In the genomic region with DNA sequence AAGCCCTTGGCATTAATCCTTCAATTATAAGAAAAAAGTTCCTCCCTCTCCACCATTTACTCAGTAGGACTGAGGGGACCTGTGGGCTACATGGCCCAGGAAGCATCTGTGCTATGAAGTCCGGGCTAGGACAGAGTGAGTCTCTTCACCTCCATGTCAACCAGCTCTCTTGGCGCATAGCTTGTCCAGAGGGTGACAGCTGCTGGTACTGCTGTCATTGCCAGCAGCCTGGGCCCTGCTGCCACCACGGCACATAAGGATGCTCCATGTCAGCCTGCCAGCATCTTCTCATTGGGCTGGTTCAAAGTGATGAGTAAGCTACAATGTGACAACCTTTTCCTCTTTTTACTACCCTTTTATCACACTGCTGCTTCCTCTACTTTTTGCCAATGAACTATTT, we compare ENCODE assay signal across 19 cellular contexts.
A peak's percentile ranks its signal among the peaks of the same experiment; 100 is the strongest.
DNase-seq lines count a peak whose midpoint lies in the region; ATAC-seq and TF ChIP-seq lines count a peak whose summit lies in the region.
"Had no signal": no experiment of that assay in that cellular context is flagged by ENCODE, and none has a peak within 500 bp of the region (broad histone marks: within the 10 kb centered on the region; RNA-seq: fewer than 3 reads in every experiment).

No MANE protein-coding gene starts in this region.

- no peak overlapping the region for H3K27ac Mint-ChIP-seq in activated CD4-positive, alpha-beta T cell treated with anti-CD3 and anti-CD28 coated beads, Interleukin-2, amount 10 ng/mL, durations not matched to agents 24 days and 14 days
- no peak overlapping the region for H3K27ac Mint-ChIP-seq in chondrocyte (ENCODE audit: unreplicated experiment)
- H3K27ac Mint-ChIP-seq in CD8-positive, alpha-beta T cell: no peak overlapping the region
- H3K27ac Mint-ChIP-seq: CD4-positive, alpha-beta memory T cell; HFFc6 had no signal

- no peaks in the 10 kb centered on the region for H3K4me1 ChIP-seq in CD8-positive, alpha-beta T cell (ENCODE audit: insufficient read depth, low read length)
- H3K4me1 ChIP-seq: A549, Caco-2, HAP-1 had no signal

- H3K4me1 Mint-ChIP-seq in activated CD4-positive, alpha-beta T cell treated with anti-CD3 and anti-CD28 coated beads, Interleukin-2, amount 10 ng/mL, durations not matched to agents 24 days and 14 days: peaks cover 7% of the 10 kb centered on the region
- peaks cover 4% of the 10 kb centered on the region for H3K4me1 Mint-ChIP-seq in chondrocyte (ENCODE audit: low read depth)
- H3K4me1 Mint-ChIP-seq in CD8-positive, alpha-beta T cell (ENCODE audit: low read depth): no peaks in the 10 kb centered on the region
- H3K4me1 Mint-ChIP-seq: CD4-positive, alpha-beta memory T cell had no signal

- peaks cover 10% of the 10 kb centered on the region for H3K27me3 Mint-ChIP-seq in activated CD4-positive, alpha-beta T cell treated with anti-CD3 and anti-CD28 coated beads, Interleukin-2, amount 10 ng/mL, durations not matched to agents 24 days and 14 days
- H3K27me3 Mint-ChIP-seq in chondrocyte (ENCODE audit: low read depth): no peaks in the 10 kb centered on the region
- peaks cover 4% of the 10 kb centered on the region for H3K27me3 Mint-ChIP-seq in CD8-positive, alpha-beta T cell (ENCODE audit: low read depth)

- no peak overlapping the region for H3K4me3 ChIP-seq in CD8-positive, alpha-beta T cell (ENCODE audit: low read depth, low read length)
- H3K4me3 ChIP-seq: A549, HAP-1 had no signal

- no peak overlapping the region for H3K4me3 Mint-ChIP-seq in activated CD4-positive, alpha-beta T cell treated with anti-CD3 and anti-CD28 coated beads, Interleukin-2, amount 10 ng/mL, durations not matched to agents 24 days and 14 days
- no peak overlapping the region for H3K4me3 Mint-ChIP-seq in chondrocyte (ENCODE audit: unreplicated experiment)
- no peak overlapping the region for H3K4me3 Mint-ChIP-seq in CD8-positive, alpha-beta T cell
- H3K4me3 Mint-ChIP-seq: CD4-positive, alpha-beta memory T cell; HFFc6 had no signal

- TF ChIP-seq CTCF in chondrocyte (IDR thresholded peaks at IDR 0.05): no peak
- no peak for TF ChIP-seq CTCF in CD8-positive, alpha-beta T cell (IDR thresholded peaks at IDR 0.05)

- no peaks in the 10 kb centered on the region for H3K36me3 ChIP-seq in CD8-positive, alpha-beta T cell (ENCODE audit: insufficient read depth, low read length)
- H3K36me3 ChIP-seq: HAP-1 had no signal

- CTCF ChIA-PET in CD8-positive, alpha-beta T cell (lab: Charles Lee): no interaction called here

- H3K9me3 Mint-ChIP-seq in activated CD4-positive, alpha-beta T cell treated with anti-CD3 and anti-CD28 coated beads, Interleukin-2, amount 10 ng/mL, durations not matched to agents 24 days and 14 days: no peaks in the 10 kb centered on the region
- H3K9me3 Mint-ChIP-seq in chondrocyte (ENCODE audit: low read depth): no peaks in the 10 kb centered on the region
- no peaks in the 10 kb centered on the region for H3K9me3 Mint-ChIP-seq in CD8-positive, alpha-beta T cell
- H3K9me3 Mint-ChIP-seq: CD4-positive, alpha-beta memory T cell; HFFc6 had no signal

- no peak overlapping the region for H3K27ac ChIP-seq in CD8-positive, alpha-beta T cell (ENCODE audit: low read depth, low read length)
- H3K27ac ChIP-seq: A549 had no signal

- H3K9me3 ChIP-seq in CD8-positive, alpha-beta T cell (ENCODE audit: low read length): no peaks in the 10 kb centered on the region
- H3K9me3 ChIP-seq: A549, Caco-2, HAP-1 had no signal

- POLR2A ChIA-PET in CD8-positive, alpha-beta T cell (lab: Charles Lee): no interaction called here

- H3K36me3 Mint-ChIP-seq in activated CD4-positive, alpha-beta T cell treated with anti-CD3 and anti-CD28 coated beads, Interleukin-2, amount 10 ng/mL, durations not matched to agents 24 days and 14 days (ENCODE audit: low read depth): no peaks in the 10 kb centered on the region
- H3K36me3 Mint-ChIP-seq in chondrocyte (ENCODE audit: low read depth): no peaks in the 10 kb centered on the region
- no peaks in the 10 kb centered on the region for H3K36me3 Mint-ChIP-seq in CD8-positive, alpha-beta T cell
- H3K36me3 Mint-ChIP-seq: CD4-positive, alpha-beta memory T cell had no signal

- no peaks in the 10 kb centered on the region for H3K27me3 ChIP-seq in CD8-positive, alpha-beta T cell (ENCODE audit: insufficient read depth, low read length)

- DNase-seq in activated CD4-positive, alpha-beta T cell treated with anti-CD3 and anti-CD28 coated beads, Interleukin-2, amount 10 ng/mL, durations not matched to agents 24 days and 14 days: peak; percentile 45
- no peak for DNase-seq in activated CD4-positive, alpha-beta T cell treated with anti-CD3 and anti-CD28 coated beads, Interleukin-2, amount 50 U/mL, for 48 hours
- DNase-seq in NCI-H1694 treated with DMSO at 0.1 percent for 48 hours (lab: John Stamatoyannopoulos, UW) (peak; percentile 23), pons (ENCODE audit: low spot score) (peak; percentile 7), chondrocyte (ENCODE audit: low spot score) (no peak)
- DNase-seq in CD8-positive, alpha-beta T cell: no peak
- DNase-seq: 8988T; ACHN; AML-193; C1 segment of cervical spinal cord; Caco-2; CD4-positive, alpha-beta memory T cell; DMS153; DND-41; GOT3; HFFc6 had no signal

- ATAC-seq in CD8-positive, alpha-beta T cell: no peak
- ATAC-seq in HG03095 (IDR thresholded peaks at IDR 0.05; ENCODE audit: unreplicated experiment): no peak
- ATAC-seq: A549 had no signal

- intact Hi-C loops in activated CD4-positive, alpha-beta T cell treated with anti-CD3 and anti-CD28 coated beads, Interleukin-2, amount 10 ng/mL, durations not matched to agents 24 days and 14 days (cut with micrococcal nuclease): no loop called here
- intact Hi-C loops in CD8-positive, alpha-beta T cell (cut with DNase I, micrococcal nuclease): loop anchor here in 1 of 2 experiments (2.0 kb wide), 1 partner anchor 52 kb away; no protein-coding TSS in a partner anchor

Comparison
In these comparisons a context has a peak if more than half of its experiments do, and no peak if none do; other contexts are left out.
1. DNase-seq: peak in activated CD4-positive, alpha-beta T cell treated with anti-CD3 and anti-CD28 coated beads, Interleukin-2, amount 10 ng/mL, durations not matched to agents 24 days and 14 days (single experiment), NCI-H1694 treated with DMSO at 0.1 percent for 48 hours (single experiment) and pons (single experiment); none in activated CD4-positive, alpha-beta T cell treated with anti-CD3 and anti-CD28 coated beads, Interleukin-2, amount 50 U/mL, for 48 hours (0 of 2), chondrocyte (single experiment) and CD8-positive, alpha-beta T cell (0 of 7).